11 cellular contexts compared by ENCODE assay signal in genomic region chr11:74487875-74488274, GRCh38. TPM values are rescaled to one million over a fixed set of nuclear protein-coding genes. Genes with fewer than 3 reads are reported as not detected.
DNase-seq lines count a peak whose midpoint lies in the region; ATAC-seq and TF ChIP-seq lines count a peak whose summit lies in the region.
"Had no signal": no experiment of that assay in that cellular context is flagged by ENCODE, and none has a peak within 500 bp of the region (broad histone marks: within the 10 kb centered on the region; RNA-seq: fewer than 3 reads in every experiment).

No MANE protein-coding gene starts in this region.

- H3K9me3 ChIP-seq in RWPE2 (ENCODE audit: severe bottlenecking) (no peaks in the 10 kb centered on the region), adrenal gland (replicated peaks in 1 of 3) (no peaks in the 10 kb centered on the region)

- peak; percentile 4 for DNase-seq in COLO668 (lab: John Stamatoyannopoulos, UW; ENCODE audit: unreplicated experiment)
- no peak for DNase-seq in GM13976 (ENCODE audit: low spot score)
- DNase-seq in RWPE2 (ENCODE audit: low spot score), result no peak
- DNase-seq in kidney tubule cell (ENCODE audit: low spot score), result peak; percentile 14
- DNase-seq in NCI-H2107 treated with DMSO at 0.1 percent for 48 hours (lab: John Stamatoyannopoulos, UW; ENCODE audit: unreplicated experiment), result no peak
- DNase-seq in adrenal gland, result no peak
- DNase-seq in retina, result no peak
- DNase-seq: DMS79; stimulated activated naive CD4-positive, alpha-beta T cell treated with Interleukin-2 at 50 U/mL for 16 hours had no signal

- TF ChIP-seq POLR2A in adrenal gland (IDR thresholded peaks at IDR 0.05), result no peak

- no peak overlapping the region for H3K27ac ChIP-seq in RWPE2 (ENCODE audit: poor library complexity, severe bottlenecking)
- H3K27ac ChIP-seq in adrenal gland, result no peak overlapping the region

- H3K4me3 ChIP-seq in RWPE2 (ENCODE audit: severe bottlenecking) (no peak overlapping the region), adrenal gland (no peak overlapping the region)

- H3K36me3 ChIP-seq in RWPE2 (ENCODE audit: low read depth), result no peaks in the 10 kb centered on the region
- H3K36me3 ChIP-seq in adrenal gland (replicated peaks in 1 of 2), result no peaks in the 10 kb centered on the region

- ATAC-seq in RWPE2 (ENCODE audit: low read depth) (0 out of 3 replicates have a peak, but pooled peaks have one; percentile 50), HG03521 (IDR thresholded peaks at IDR 0.05; ENCODE audit: unreplicated experiment) (no peak)

- WGBS in adrenal gland, 4 donors, result 83 to 93% (median 88%) methylated on average over 1 of the region's 1 CpG

- intact Hi-C loops in adrenal gland (cut with DNase I), result no loop called here

- in situ Hi-C loops in GM13976 (cut with MboI; ENCODE audit: low sequenced_read_pairs, unreplicated experiment), result no loop called here

- H3K27me3 ChIP-seq in RWPE2 (ENCODE audit: insufficient read depth, poor library complexity, severe bottlenecking) (no peaks in the 10 kb centered on the region), adrenal gland (no peaks in the 10 kb centered on the region)

- peaks cover 3% of the 10 kb centered on the region for H3K4me1 ChIP-seq in RWPE2 (ENCODE audit: insufficient read depth, poor library complexity, severe bottlenecking)
- H3K4me1 ChIP-seq in adrenal gland (replicated peaks in 1 of 2), result peaks cover 0 to 6% of the 10 kb centered on the region in 2 donors

- peak; percentile 19 for TF ChIP-seq CTCF in GM13976 (IDR thresholded peaks at IDR 0.05; ENCODE audit: borderline replicate concordance, control extremely low read depth, extremely low read depth, insufficient read depth, missing control alignments)
- peak; percentile 44 for TF ChIP-seq CTCF in RWPE2 (IDR thresholded peaks at IDR 0.05; ENCODE audit: poor library complexity, severe bottlenecking)
- no peak for TF ChIP-seq CTCF in adrenal gland (IDR thresholded peaks at IDR 0.05)

RNA-seq across cellular contexts. Expression of gene LIPT2, which starts 5.6 kb away (rescaled TPM):
- total RNA-seq in adrenal gland, result 1 to 10 TPM; 3.4 to 7.7 (median 5.4) TPM
- polyA plus RNA-seq in adrenal gland, result 1 to 10 TPM; 1.8 to 7.0 (median 2.0) TPM

RNA-seq across cellular contexts. Expression of gene KCNE3, which starts 20.5 kb away (rescaled TPM):
- 10 to 100 TPM in 1 of 8 donors, 1 to 10 TPM in 7; 4.5 to 12.7 (median 8.0) TPM for total RNA-seq in adrenal gland
- 1 to 10 TPM; 1.1 to 4.7 (median 1.6) TPM for polyA plus RNA-seq in adrenal gland
- total RNA-seq: activated T-helper 2 cell treated with anti-CD3 and anti-CD28 coated beads, Interferon-gamma antibody, Interleukin-2, Interleukin-4, amounts not matched to agents 10 μg/mL and 5 μg/mL and 100 μg/mL, durations not matched to agents 14 hours and 24 hours and 36 hours had no signal

Comparison
In these comparisons a context has a peak if more than half of its experiments do, and no peak if none do; other contexts are left out.
1. DNase-seq: peak in COLO668 (single experiment) and kidney tubule cell (single experiment); none in GM13976 (single experiment), RWPE2 (single experiment), NCI-H2107 treated with DMSO at 0.1 percent for 48 hours (single experiment), adrenal gland (0 of 7) and retina (single experiment).
2. CTCF ChIP-seq: peak in GM13976 (single experiment) and RWPE2 (single experiment); none in adrenal gland (0 of 6).